ENCODE assay signal across 27 cellular contexts in genomic region chr14:55399183-55399582, GRCh38. TPM values are rescaled to one million over a fixed set of nuclear protein-coding genes. Genes with fewer than 3 reads are reported as not detected.
DNase-seq lines count a peak whose midpoint lies in the region; ATAC-seq and TF ChIP-seq lines count a peak whose summit lies in the region.
"Had no signal": no experiment of that assay in that cellular context is flagged by ENCODE, and none has a peak within 500 bp of the region (broad histone marks: within the 10 kb centered on the region; RNA-seq: fewer than 3 reads in every experiment).

No MANE protein-coding gene starts in this region.

- H3K4me3 ChIP-seq in right atrium auricular region (no peak overlapping the region), tibial artery (no peak overlapping the region)
- H3K4me3 ChIP-seq: GM12878, right lobe of liver had no signal

- no peak for DNase-seq in activated T-cell treated with anti-CD3 and anti-CD28 coated beads, Interleukin-2, amount 50 U/mL, for 24 hours
- no peak for DNase-seq in activated T-cell treated with anti-CD3 and anti-CD28 coated beads, Interleukin-2, amount 50 U/mL, for 48 hours
- no peak for DNase-seq in MCF 10A (ENCODE audit: unreplicated experiment)
- DNase-seq in right atrium auricular region (ENCODE audit: low spot score): no peak
- DNase-seq in tibial artery: no peak
- no peak for DNase-seq in DMS 273 (lab: John Stamatoyannopoulos, UW; ENCODE audit: unreplicated experiment)
- no peak for DNase-seq in medulla oblongata (ENCODE audit: extremely low spot score)
- DNase-seq: activated naive CD4-positive, alpha-beta T cell treated with Interleukin-2 at 50 U/mL for 16 hours; activated T-cell treated with anti-CD3 and anti-CD28 coated beads, Interleukin-2, amount 50 U/mL, for 1 hour; AML-193; CD8-positive, alpha-beta memory T cell; effector memory CD4-positive, alpha-beta T cell; Karpas-422; natural killer cell; NCI-H187; NCI-H82; right lobe of liver; SHP77 had no signal

- H3K4me1 ChIP-seq in right atrium auricular region (peaks cover 0 to 21% of the 10 kb centered on the region in 2 donors), tibial artery (peaks cover 0 to 53% (median 12%) of the 10 kb centered on the region in 4 donors)
- H3K4me1 ChIP-seq: right lobe of liver had no signal

- H3K27me3 Mint-ChIP-seq in activated T-cell treated with anti-CD3 and anti-CD28 coated beads, Interleukin-2, amount 50 U/mL, for 24 hours: no peaks in the 10 kb centered on the region
- no peaks in the 10 kb centered on the region for H3K27me3 Mint-ChIP-seq in MCF 10A (ENCODE audit: insufficient read depth, unreplicated experiment)
- H3K27me3 Mint-ChIP-seq: activated CD8-positive, alpha-beta T cell treated with anti-CD3 and anti-CD28 coated beads for 36 hours; CD8-positive, alpha-beta memory T cell had no signal

- H3K27me3 ChIP-seq in right atrium auricular region: no peaks in the 10 kb centered on the region
- no peaks in the 10 kb centered on the region for H3K27me3 ChIP-seq in tibial artery
- H3K27me3 ChIP-seq: right lobe of liver had no signal

- H3K36me3 Mint-ChIP-seq in activated T-cell treated with anti-CD3 and anti-CD28 coated beads, Interleukin-2, amount 50 U/mL, for 24 hours (ENCODE audit: low read depth): peaks cover 23% of the 10 kb centered on the region
- H3K36me3 Mint-ChIP-seq in MCF 10A (ENCODE audit: insufficient read depth, unreplicated experiment): peaks cover 28% of the 10 kb centered on the region

- H3K27ac ChIP-seq in right atrium auricular region: peak overlapping the region; percentile 51 to 65
- peak overlapping the region; percentile 66 to 74 for H3K27ac ChIP-seq in tibial artery
- H3K27ac ChIP-seq: 22Rv1, right lobe of liver had no signal

- H3K27ac Mint-ChIP-seq in activated T-cell treated with anti-CD3 and anti-CD28 coated beads, Interleukin-2, amount 50 U/mL, for 24 hours: peak overlapping the region; percentile 58
- H3K27ac Mint-ChIP-seq in MCF 10A (ENCODE audit: low read depth, unreplicated experiment): peak overlapping the region; percentile 7
- H3K27ac Mint-ChIP-seq: CD8-positive, alpha-beta memory T cell; natural killer cell had no signal

- H3K9me3 ChIP-seq in right atrium auricular region: no peaks in the 10 kb centered on the region
- no peaks in the 10 kb centered on the region for H3K9me3 ChIP-seq in tibial artery
- H3K9me3 ChIP-seq: right lobe of liver had no signal

- peaks cover 8% of the 10 kb centered on the region for H3K36me3 ChIP-seq in right atrium auricular region
- H3K36me3 ChIP-seq in tibial artery: peaks cover 11 to 17% (median 15%) of the 10 kb centered on the region in 3 donors
- H3K36me3 ChIP-seq: right lobe of liver had no signal

- CTCF ChIA-PET in MCF 10A (lab: Yijun Ruan, JAX): no interaction called here

- no peaks in the 10 kb centered on the region for H3K9me3 Mint-ChIP-seq in activated T-cell treated with anti-CD3 and anti-CD28 coated beads, Interleukin-2, amount 50 U/mL, for 24 hours
- H3K9me3 Mint-ChIP-seq in MCF 10A (ENCODE audit: unreplicated experiment): no peaks in the 10 kb centered on the region
- H3K9me3 Mint-ChIP-seq: activated CD8-positive, alpha-beta T cell treated with anti-CD3 and anti-CD28 coated beads for 36 hours; CD8-positive, alpha-beta memory T cell; natural killer cell had no signal

- POLR2A ChIA-PET in MCF 10A (lab: Yijun Ruan, JAX): interaction anchor here (1.5 kb wide), 1 partner anchor 12 kb away, joined by 11 read pairs; the partner anchor contains the start of gene ATG14

- peaks cover 40% of the 10 kb centered on the region for H3K4me1 Mint-ChIP-seq in activated T-cell treated with anti-CD3 and anti-CD28 coated beads, Interleukin-2, amount 50 U/mL, for 24 hours (ENCODE audit: low read depth)
- H3K4me1 Mint-ChIP-seq in MCF 10A (ENCODE audit: insufficient read depth, unreplicated experiment): peaks cover 8% of the 10 kb centered on the region

- no peak for ATAC-seq in HG02610 (IDR thresholded peaks at IDR 0.05; ENCODE audit: unreplicated experiment)
- ATAC-seq: GM12878, natural killer cell had no signal

- TF ChIP-seq CTCF in MCF 10A (IDR thresholded peaks at IDR 0.05; ENCODE audit: unreplicated experiment): no peak
- no peak for TF ChIP-seq CTCF in right atrium auricular region (IDR thresholded peaks at IDR 0.05)
- no peak for TF ChIP-seq CTCF in tibial artery (IDR thresholded peaks at IDR 0.05)

- intact Hi-C loops in MCF 10A (cut with micrococcal nuclease) (no loop called here), tibial artery (cut with DNase I; ENCODE audit: low total_unique reads) (no loop called here)

- no TSS peak for BruUV-seq in MCF 10A (replicated peaks; lab: Mats Ljungman, UMichigan)

- H3K4me3 Mint-ChIP-seq in activated T-cell treated with anti-CD3 and anti-CD28 coated beads, Interleukin-2, amount 50 U/mL, for 24 hours: no peak overlapping the region
- H3K4me3 Mint-ChIP-seq in MCF 10A (ENCODE audit: unreplicated experiment): no peak overlapping the region
- H3K4me3 Mint-ChIP-seq: activated CD8-positive, alpha-beta T cell treated with anti-CD3 and anti-CD28 coated beads for 36 hours; CD8-positive, alpha-beta memory T cell; natural killer cell had no signal

RNA-seq across cellular contexts. Expression of gene ATG14, which starts 12.4 kb away (rescaled TPM):
- total RNA-seq in MCF 10A (2022) (6.5 and 6.6 TPM in 2 replicates), right atrium auricular region (10 to 100 TPM in 1 of 2 donors, 1 to 10 TPM in 1; 6.7 to 11.1 TPM)

RNA-seq across cellular contexts. Expression of gene TBPL2, which starts 41.2 kb away (rescaled TPM):
- not detected in 2 replicates for total RNA-seq in MCF 10A (2022)
- total RNA-seq in right atrium auricular region: not detected
- total RNA-seq: activated CD8-positive, alpha-beta T cell treated with anti-CD3 and anti-CD28 coated beads for 36 hours; CD8-positive, alpha-beta memory T cell; esophagus mucosa; kidney epithelial cell; mesenteric fat pad; natural killer cell; osteoblast; right lobe of liver; temporal lobe had no signal
